8 cellular contexts compared by ENCODE assay signal in genomic region chr4:87975466-87975865, GRCh38. TPM values are rescaled to one million over a fixed set of nuclear protein-coding genes. Genes with fewer than 3 reads are reported as not detected.
DNase-seq lines count a peak whose midpoint lies in the region; ATAC-seq and TF ChIP-seq lines count a peak whose summit lies in the region.

SPP1 (plus strand) TSS chr4:87975714; CDS start chr4:87976896, 1,182 bp downstream.

- no peak within 1 kb of the TSS for H3K27ac ChIP-seq in IMR-90 (ENCODE audit: insufficient read depth, low read length)
- no peak within 1 kb of the TSS for H3K27ac ChIP-seq in right atrium auricular region

- CTCF ChIA-PET in Calu3 (lab: Charles Lee), result interaction anchor here (0.8 to 3.2 kb wide), 3 partner anchors 18 to 122 kb away, joined by 3 to 26 read pairs (median 3); no protein-coding TSS in a partner anchor
- CTCF ChIA-PET in IMR-90 (lab: Yijun Ruan, JAX), result interaction anchor here (0.6 to 1.0 kb wide), 3 partner anchors 10 to 235 kb away, joined by 3 to 7 read pairs (median 3); no protein-coding TSS in a partner anchor
- CTCF ChIA-PET in WTC11 (lab: Charles Lee), result interaction anchor here (0.9 to 5.1 kb wide), 4 partner anchors 10 to 127 kb away, joined by 3 to 40 read pairs (median 14); no protein-coding TSS in a partner anchor

- H3K18ac ChIP-seq in IMR-90 (ENCODE audit: low read depth, low read length), result no peak within 1 kb of the TSS

- dilution Hi-C loops in IMR-90 (cut with HindIII; ENCODE audit: low sequenced_read_pairs, unreplicated experiment), result no loop called here

- H2BK120ac ChIP-seq in IMR-90 (ENCODE audit: low read depth, low read length), result no peak within 1 kb of the TSS

- no peak within 1 kb of the TSS; the same call in 1 of the 2 replicates for H3K9ac ChIP-seq in IMR-90 (ENCODE audit: low read depth, low read length)

- H2AFZ ChIP-seq in IMR-90 (replicated peaks; ENCODE audit: low read length, poor library complexity), result peak within 1 kb of the TSS; percentile 57

- POLR2A ChIA-PET in IMR-90 (lab: Charles Lee; ENCODE audit: unreplicated experiment), result no interaction called here
- POLR2A ChIA-PET in WTC11 (lab: Charles Lee), result no interaction called here

- TF ChIP-seq POLR2A in IMR-90 (IDR thresholded peaks at IDR 0.05; ENCODE audit: low read depth, low read length), result no peak

- H3K79me1 ChIP-seq in IMR-90 (ENCODE audit: low read depth in 1 of 2, low read length in 2 of 2), result no peaks in the 10 kb centered on the region

- BruUV-seq in Calu3 (replicated peaks; lab: Mats Ljungman, UMichigan), result no TSS peak
- no TSS peak for BruUV-seq in IMR-90 (replicated peaks; lab: Mats Ljungman, UMichigan)

- no peak within 1 kb of the TSS for H3K4ac ChIP-seq in IMR-90 (ENCODE audit: low read depth, low read length)

- DNase-seq in Calu3 (peak; percentile 76), IMR-90 (peak; percentile 13), WTC11 (ENCODE audit: low spot score) (peak; percentile 63), right atrium auricular region (ENCODE audit: low spot score) (no peak), sciatic nerve (ENCODE audit: low spot score) (no peak), NCI-H187 treated with DMSO at 0.1 percent for 48 hours (lab: John Stamatoyannopoulos, UW) (no peak)

- H3K9me3 ChIP-seq in IMR-90 (ENCODE audit: control insufficient read depth, insufficient read depth, low read length) (no peaks in the 10 kb centered on the region), right atrium auricular region (no peaks in the 10 kb centered on the region)

- no peak within 1 kb of the TSS for H2BK5ac ChIP-seq in IMR-90 (ENCODE audit: low read depth, low read length, poor library complexity, severe bottlenecking)

- no peak within 1 kb of the TSS; the same call in 1 of the 2 replicates for H3K4me2 ChIP-seq in IMR-90 (ENCODE audit: low read depth, low read length)

- H3K4me3 Mint-ChIP-seq in Calu3 (ENCODE audit: low read depth, unreplicated experiment) (peak within 1 kb of the TSS; percentile 69), WTC11 (peak within 1 kb of the TSS; percentile 54)

- H3K4me3 ChIP-seq in IMR-90 (ENCODE audit: insufficient read depth, low read depth, low read length), result no peak within 1 kb of the TSS
- no peak within 1 kb of the TSS for H3K4me3 ChIP-seq in right atrium auricular region

- peak; percentile 79 for ATAC-seq in GM19438 (IDR thresholded peaks at IDR 0.05; ENCODE audit: low read depth, unreplicated experiment)
- no peak for ATAC-seq in IMR-90 (ENCODE audit: low read depth)
- ATAC-seq in WTC11, result peak; percentile 95
- peak; percentile 61 for ATAC-seq in sciatic nerve
- no peak for ATAC-seq in GM18519 (IDR thresholded peaks at IDR 0.05; ENCODE audit: low FRiP score, unreplicated experiment)

- H3K9me1 ChIP-seq in IMR-90 (ENCODE audit: insufficient read depth, low read length), result no peaks in the 10 kb centered on the region

- intact Hi-C loops in Calu3 (cut with micrococcal nuclease; ENCODE audit: unreplicated experiment) (no loop called here), IMR-90 (cut with micrococcal nuclease) (no loop called here), sciatic nerve (cut with DNase I) (no loop called here)

- in situ Hi-C loops in IMR-90 (cut with MboI; ENCODE audit: low sequenced_read_pairs), result loop anchor here (10.0 kb wide), 1 partner anchor 121 kb away; no protein-coding TSS in a partner anchor

- H3K27me3 ChIP-seq in IMR-90 (ENCODE audit: control insufficient read depth, insufficient read depth, low read length), result peaks cover 7% of the 10 kb centered on the region
- H3K27me3 ChIP-seq in right atrium auricular region, result no peaks in the 10 kb centered on the region

- no peak within 1 kb of the TSS for H3K56ac ChIP-seq in IMR-90 (ENCODE audit: extremely low read depth, insufficient read depth, low read length)

- no peaks in the 10 kb centered on the region for H3K27me3 Mint-ChIP-seq in Calu3 (ENCODE audit: unreplicated experiment)
- H3K27me3 Mint-ChIP-seq in WTC11 (ENCODE audit: low read depth), result no peaks in the 10 kb centered on the region

- TF ChIP-seq CTCF in Calu3 (IDR thresholded peaks at IDR 0.05; ENCODE audit: unreplicated experiment), result no peak
- TF ChIP-seq CTCF in IMR-90 (conservative IDR thresholded peaks at IDR 0.05; ENCODE audit: low read depth, low read length), result no peak
- no peak for TF ChIP-seq CTCF in WTC11 (IDR thresholded peaks at IDR 0.05)
- no peak for TF ChIP-seq CTCF in right atrium auricular region (IDR thresholded peaks at IDR 0.05)

- H2AK5ac ChIP-seq in IMR-90 (ENCODE audit: low read depth, low read length), result no peak within 1 kb of the TSS

- H3K9me3 Mint-ChIP-seq in Calu3 (ENCODE audit: low read depth, unreplicated experiment) (no peaks in the 10 kb centered on the region), WTC11 (no peaks in the 10 kb centered on the region)

- no peak within 1 kb of the TSS for H4K5ac ChIP-seq in IMR-90 (ENCODE audit: low read depth, low read length)

- H4K20me1 ChIP-seq in IMR-90 (ENCODE audit: insufficient read depth, low read length), result no peaks in the 10 kb centered on the region

- peaks cover 11% of the 10 kb centered on the region for H3K4me1 Mint-ChIP-seq in Calu3 (ENCODE audit: low read depth, unreplicated experiment)
- H3K4me1 Mint-ChIP-seq in WTC11, result peaks cover 51% of the 10 kb centered on the region

- H3K4me1 ChIP-seq in IMR-90 (ENCODE audit: control insufficient read depth, insufficient read depth, low read length) (no peaks in the 10 kb centered on the region), right atrium auricular region (no peaks in the 10 kb centered on the region)

- H3K14ac ChIP-seq in IMR-90 (replicated peaks; ENCODE audit: low read depth, low read length), result no peak within 1 kb of the TSS

- peaks cover 47% of the 10 kb centered on the region for H3K36me3 Mint-ChIP-seq in Calu3 (ENCODE audit: insufficient read depth, unreplicated experiment)
- no peaks in the 10 kb centered on the region for H3K36me3 Mint-ChIP-seq in WTC11

- no peak for TF ChIP-seq RAD21 in IMR-90 (IDR thresholded peaks at IDR 0.05; ENCODE audit: low read length)

- H3K36me3 ChIP-seq in IMR-90 (ENCODE audit: control insufficient read depth, insufficient read depth, low read length) (no peaks in the 10 kb centered on the region), right atrium auricular region (no peaks in the 10 kb centered on the region)

- H4K8ac ChIP-seq in IMR-90 (ENCODE audit: low read depth in 2 of 2, low read length in 2 of 2), result no peak within 1 kb of the TSS

- H3K27ac Mint-ChIP-seq in Calu3 (ENCODE audit: unreplicated experiment), result peak within 1 kb of the TSS; percentile 83
- peak within 1 kb of the TSS; percentile 94 for H3K27ac Mint-ChIP-seq in WTC11

- no peak within 1 kb of the TSS for H3K23ac ChIP-seq in IMR-90 (ENCODE audit: low read depth, low read length)

- no peak within 1 kb of the TSS for H2BK20ac ChIP-seq in IMR-90 (ENCODE audit: low read depth, low read length)

- no peak within 1 kb of the TSS for H2BK15ac ChIP-seq in IMR-90 (ENCODE audit: low read depth, low read length)

- H2AK9ac ChIP-seq in IMR-90 (replicated peaks; ENCODE audit: low read depth, low read length, poor library complexity), result no peak within 1 kb of the TSS

- H4K91ac ChIP-seq in IMR-90 (ENCODE audit: insufficient read depth, low read depth, low read length), result no peak within 1 kb of the TSS

- WGBS in IMR-90 (ENCODE audit: extremely low coverage in 2 of 2, insufficient read length in 1 of 2), 2 experiments, result no CpG with 5 or more reads among the region's 8 CpGs

TF ChIP-seq in IMR-90, 13 proteins besides CTCF, POLR2A, EP300 and RAD21 (continues in another document):
- TF ChIP-seq ELK1 (IDR thresholded peaks at IDR 0.05; ENCODE audit: borderline replicate concordance, low read depth, low read length) (no peak), RCOR1 (IDR thresholded peaks at IDR 0.05; ENCODE audit: insufficient replicate concordance, low read length) (no peak), RFX5 (IDR thresholded peaks at IDR 0.05; ENCODE audit: low read depth, low read length) (no peak)

TF ChIP-seq in WTC11, 78 proteins besides CTCF, POLR2A, EP300 and RAD21:
- TF ChIP-seq TCF7 (CRISPR knock-in tag; IDR thresholded peaks at IDR 0.05; ENCODE audit: low read depth) (no peak), RORB (CRISPR knock-in tag; IDR thresholded peaks at IDR 0.05) (no peak), ZNF219 (CRISPR knock-in tag; IDR thresholded peaks at IDR 0.05; ENCODE audit: borderline replicate concordance) (no peak), ZNF396 (CRISPR knock-in tag; IDR thresholded peaks at IDR 0.05; ENCODE audit: borderline replicate concordance) (no peak)
- TF ChIP-seq, protein P1, sequence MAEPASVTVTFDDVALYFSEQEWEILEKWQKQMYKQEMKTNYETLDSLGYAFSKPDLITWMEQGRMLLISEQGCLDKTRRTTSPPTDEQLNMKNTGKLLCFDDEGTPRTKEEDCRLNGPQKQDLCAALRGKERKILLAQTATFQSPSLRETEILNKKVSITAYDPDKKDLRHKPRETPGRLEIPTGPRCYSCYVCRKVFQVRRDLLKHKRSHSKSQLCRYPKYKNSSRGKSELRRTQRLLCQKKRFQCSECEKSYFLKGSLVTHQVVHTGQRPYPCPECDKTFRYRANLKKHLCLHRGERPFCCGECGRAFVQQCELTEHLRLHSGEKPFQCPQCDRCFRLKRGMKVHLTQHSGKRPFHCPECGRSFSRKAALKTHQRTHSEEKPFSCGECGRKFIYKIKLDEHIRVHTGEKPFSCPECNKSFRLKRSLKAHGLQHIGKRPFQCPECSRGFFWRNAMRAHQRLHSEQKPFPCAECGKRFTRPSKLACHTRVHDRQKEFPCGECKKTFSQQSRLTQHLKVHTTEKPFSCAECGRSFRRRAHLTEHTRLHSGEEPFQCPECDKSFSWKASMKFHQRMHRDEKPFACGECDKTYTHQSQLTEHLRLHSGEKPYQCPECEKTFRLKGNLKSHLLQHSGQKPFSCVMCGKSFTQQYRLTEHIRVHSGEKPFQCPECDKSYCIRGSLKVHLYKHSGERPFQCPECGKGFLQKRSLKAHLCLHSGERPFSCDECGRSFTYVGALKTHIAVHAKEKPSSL (CRISPR knock-in tag; conservative IDR thresholded peaks at IDR 0.05), result no peak

RNA-seq across cellular contexts. Expression of gene SPP1, which starts in this region (rescaled TPM):
- total RNA-seq in Calu3 (2022) (1,002 and 1,878 TPM in 2 replicates), IMR-90 (2012; rRNA removed) (0.18 and 0.28 TPM in 2 replicates), WTC11 (2021) (24.5 to 56.6 TPM (median 31.8 TPM) in 3 replicates), right atrium auricular region (10 to 100 TPM; 15.0 to 41.3 TPM), sciatic nerve (254 TPM)
- polyA plus RNA-seq in IMR-90 (2012; rRNA removed), result 0.50 and 0.62 TPM in 2 replicates
- polyA plus RNA-seq in IMR-90 (2012; cell fraction: cytosol; rRNA removed), result 0.26 and 0.44 TPM in 2 replicates
- 0.36 and 0.79 TPM in 2 replicates for polyA plus RNA-seq in IMR-90 (2012; cell fraction: nucleus; rRNA removed; ENCODE audit: low replicate concordance)

Comparison
In these comparisons a context has a peak if more than half of its experiments do, and no peak if none do; other contexts are left out.
1. RNA of gene SPP1 (total RNA-seq): 1,002 to 1,878 TPM in Calu3, 254 TPM in sciatic nerve (single experiment), 24.5 to 56.6 TPM in WTC11 and 15.0 to 41.3 TPM in right atrium auricular region; 0.18 to 0.28 TPM in IMR-90; every median in the first group is over 10 times any median in the second.
2. Peak in DNase-seq in IMR-90; RNA of the gene not detected or under 1 TPM.
3. DNase-seq: peak in Calu3 (single experiment) and WTC11 (single experiment); none in right atrium auricular region (single experiment), sciatic nerve (single experiment) and NCI-H187 treated with DMSO at 0.1 percent for 48 hours (single experiment).
4. ATAC-seq: peak in GM19438 (single experiment), WTC11 (single experiment) and sciatic nerve (single experiment); none in IMR-90 (single experiment) and GM18519 (single experiment).